ENCODE assay signal across 8 cellular contexts in the genomic region with DNA sequence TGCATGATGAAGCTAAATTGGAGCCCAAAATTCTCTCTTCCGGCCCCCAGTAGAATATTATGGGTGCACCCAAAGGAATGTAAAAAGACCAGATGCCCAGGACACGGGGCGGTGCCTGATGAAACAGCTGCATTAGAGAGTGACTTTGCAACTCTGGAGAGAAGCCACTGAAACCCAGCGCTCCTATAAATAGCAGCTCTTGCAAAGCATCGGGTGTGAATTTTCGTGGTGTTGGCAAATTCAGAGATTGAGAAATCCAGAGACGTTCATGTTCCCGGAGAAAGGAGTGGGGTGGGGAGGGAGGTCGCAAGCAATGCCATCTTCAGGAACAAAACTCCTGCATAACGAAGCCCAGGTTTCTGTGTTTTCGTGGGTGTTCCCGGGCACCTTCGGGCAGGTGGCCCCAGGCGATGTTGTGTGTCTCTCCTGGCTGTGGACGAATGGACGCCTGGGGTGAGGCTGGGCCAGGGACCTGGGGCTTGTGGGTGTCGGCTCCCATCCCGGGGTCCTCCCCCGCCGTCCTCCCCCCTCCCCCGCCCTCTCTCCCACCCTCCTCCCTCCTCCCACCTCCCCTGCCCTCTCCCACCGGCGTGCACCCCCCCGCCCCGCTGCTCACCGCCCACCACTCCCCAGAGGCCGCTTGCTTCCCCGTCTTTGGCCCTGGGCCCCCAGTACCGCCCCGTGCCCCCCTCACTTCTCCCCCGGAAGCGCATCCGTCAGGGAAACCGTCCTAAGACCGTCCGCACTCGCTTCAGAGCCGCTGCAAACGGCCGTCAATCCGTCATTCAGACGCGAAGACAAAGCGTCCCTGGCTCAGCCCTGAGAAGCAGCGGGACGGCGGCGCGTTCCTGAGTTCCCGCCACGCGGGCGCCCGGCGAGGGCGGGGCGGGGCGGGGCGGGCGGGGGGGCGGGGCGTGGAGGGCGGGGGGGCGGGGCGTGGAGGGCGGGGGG. TPM values are rescaled to one million over a fixed set of nuclear protein-coding genes. Genes with fewer than 3 reads are reported as not detected.
DNase-seq lines count a peak whose midpoint lies in the region; ATAC-seq, FAIRE-seq and TF ChIP-seq lines count a peak whose summit lies in the region.

No MANE protein-coding gene starts in this region.

- DNase-seq in HS-5 (ENCODE audit: low read depth), result peak; percentile 2
- DNase-seq in T-helper 2 cell, result peak; percentile 24 to 68 (median 43)
- peak; percentile 75 to 83 (median 80) for DNase-seq in K562 (ENCODE audit: extremely low read depth in 1 of 4, low spot score in 3 of 4)
- peak; percentile 66 for DNase-seq in skeletal muscle cell (ENCODE audit: low read depth)
- DNase-seq in Karpas-422, result no peak

- H2AFZ ChIP-seq in K562 (ENCODE audit: low read depth, low read length) (peak overlapping the region; percentile 90), Karpas-422 (ENCODE audit: low read length) (no peak overlapping the region)

- H3K4me2 ChIP-seq in BLaER1 treated with 17β-estradiol and CSF1 and Interleukin-3, amounts not matched to agents 10 nM and 100 nM, result peak overlapping the region; percentile 78 to 98 (median 86)
- H3K4me2 ChIP-seq in K562 (ENCODE audit: insufficient read depth, low read length) (peak overlapping the region; percentile 85), Karpas-422 (ENCODE audit: low read depth, low read length, poor library complexity, severe bottlenecking) (no peak overlapping the region)

- H3K9me1 ChIP-seq in K562 (ENCODE audit: control insufficient read depth, insufficient read depth, low read length), result no peaks in the 10 kb centered on the region

- H3K4me1 ChIP-seq in BLaER1 treated with 17β-estradiol and CSF1 and Interleukin-3, amounts not matched to agents 10 nM and 100 nM, result peaks cover 16 to 65% (median 42%) of the 10 kb centered on the region in 10 experiments
- H3K4me1 ChIP-seq in K562 (replicated peaks in 1 of 2; ENCODE audit: control insufficient read depth in 2 of 2, insufficient read depth in 2 of 2, low read length in 2 of 2), result peaks cover 10 to 13% of the 10 kb centered on the region in 2 experiments
- H3K4me1 ChIP-seq in Karpas-422 (ENCODE audit: low read length), result no peaks in the 10 kb centered on the region

- peak overlapping the region; percentile 41 to 67 (median 52); a peak in 19 of 20 replicates for H3K4me3 ChIP-seq in BLaER1 treated with 17β-estradiol and CSF1 and Interleukin-3, amounts not matched to agents 10 nM and 100 nM
- H3K4me3 ChIP-seq in K562 (peak overlapping the region; percentile 34; the same call in 1 of the 2 replicates), iPS-11a (ENCODE audit: low read depth, low read length) (peak overlapping the region; percentile 37), skeletal muscle cell (ENCODE audit: low read depth, low read length) (peak overlapping the region; percentile 50), Karpas-422 (ENCODE audit: low read length) (no peak overlapping the region)

- BruUV-seq in K562 (replicated peaks; lab: Mats Ljungman, UMichigan), result TSS peak; percentile 91

- H3K79me2 ChIP-seq in K562 (ENCODE audit: control insufficient read depth, insufficient read depth, low read length) (no peaks in the 10 kb centered on the region), Karpas-422 (ENCODE audit: low read length) (no peaks in the 10 kb centered on the region)

- 3% methylated on average over 29 of the region's 66 CpGs for WGBS in K562 (ENCODE audit: insufficient coverage, low coverage, missing lambda C conversion rate)

- no peaks in the 10 kb centered on the region; a peak in 1 of 22 replicates for H4K20me1 ChIP-seq in BLaER1 treated with 17β-estradiol and CSF1 and Interleukin-3, amounts not matched to agents 10 nM and 100 nM
- no peaks in the 10 kb centered on the region for H4K20me1 ChIP-seq in K562 (replicated peaks; ENCODE audit: control insufficient read depth, insufficient read depth, low read length)
- no peaks in the 10 kb centered on the region for H4K20me1 ChIP-seq in Karpas-422 (ENCODE audit: insufficient read depth, low read depth, low read length)

- H3K27me3 ChIP-seq in BLaER1 treated with 17β-estradiol and CSF1 and Interleukin-3, amounts not matched to agents 10 nM and 100 nM, result no peaks in the 10 kb centered on the region
- H3K27me3 ChIP-seq in K562 (ENCODE audit: control insufficient read depth in 2 of 2, insufficient read depth in 2 of 2, low read length in 2 of 2) (peaks cover 3 to 21% of the 10 kb centered on the region in 2 experiments; a peak in 3 of 5 replicates), Karpas-422 (ENCODE audit: low read length) (no peaks in the 10 kb centered on the region)

- H3K27ac ChIP-seq in BLaER1 treated with 17β-estradiol and CSF1 and Interleukin-3, amounts not matched to agents 10 nM and 100 nM, result peak overlapping the region; percentile 88 to 99 (median 94)
- H3K27ac ChIP-seq in K562 (ENCODE audit: extremely low read depth, low read depth, low read length), result peak overlapping the region; percentile 75; the same call in 2 of the 3 replicates
- H3K27ac ChIP-seq in Karpas-422 (ENCODE audit: low read length), result no peak overlapping the region

- no peak for TF ChIP-seq CTCF in K562 (IDR thresholded peaks at IDR 0.05 in 2 of 3, conservative IDR thresholded peaks at IDR 0.05 in 1 of 3; ENCODE audit: insufficient read depth in 2 of 3, low read depth in 1 of 3, low read length in 3 of 3)

- CTCF ChIA-PET in K562 (lab: Yijun Ruan, JAX; ENCODE audit: low intra/inter-chr PET ratio), result no interaction called here

- peak; percentile 94 for ATAC-seq in K562
- no peak for ATAC-seq in GM21723 (IDR thresholded peaks at IDR 0.05; ENCODE audit: unreplicated experiment)

- peak overlapping the region; percentile 72 to 87 (median 85); a peak in 21 of 22 replicates for H3K9ac ChIP-seq in BLaER1 treated with 17β-estradiol and CSF1 and Interleukin-3, amounts not matched to agents 10 nM and 100 nM
- H3K9ac ChIP-seq in K562 (ENCODE audit: insufficient read depth in 1 of 2, low read depth in 2 of 2, low read length in 2 of 2) (peak overlapping the region; percentile 53 to 92), Karpas-422 (ENCODE audit: low read length) (no peak overlapping the region)

- no peaks in the 10 kb centered on the region for H3K9me2 ChIP-seq in Karpas-422 (replicated peaks; ENCODE audit: insufficient read depth, low read length)

- intact Hi-C loops in K562 (cut with micrococcal nuclease), result no loop called here

- TF ChIP-seq RAD21 in K562 (CRISPR knock-in tag; conservative IDR thresholded peaks at IDR 0.05 in 1 of 2, IDR thresholded peaks at IDR 0.05 in 1 of 2), result no peak

- no peak for TF ChIP-seq EP300 in K562 (IDR thresholded peaks at IDR 0.05; ENCODE audit: low read length)

- FAIRE-seq in K562 (lab: Jason Lieb, UNC), result peak; percentile 79

- peaks cover 18 to 69% (median 40%) of the 10 kb centered on the region in 11 experiments; a peak in 21 of 22 replicates for H3K9me3 ChIP-seq in BLaER1 treated with 17β-estradiol and CSF1 and Interleukin-3, amounts not matched to agents 10 nM and 100 nM (replicated peaks in 1 of 11)
- H3K9me3 ChIP-seq in K562 (replicated peaks; ENCODE audit: control insufficient read depth, insufficient read depth, low read depth, low read length) (0 out of 2 replicates have a peak, but pooled peaks cover 2% of the 10 kb centered on the region), Karpas-422 (ENCODE audit: low read length) (no peaks in the 10 kb centered on the region)

- peaks cover 0 to 43% (median 0%) of the 10 kb centered on the region in 11 experiments; a peak in 7 of 22 replicates for H3K36me3 ChIP-seq in BLaER1 treated with 17β-estradiol and CSF1 and Interleukin-3, amounts not matched to agents 10 nM and 100 nM
- no peaks in the 10 kb centered on the region for H3K36me3 ChIP-seq in K562 (ENCODE audit: control insufficient read depth, insufficient read depth, low read length)
- no peaks in the 10 kb centered on the region for H3K36me3 ChIP-seq in Karpas-422 (ENCODE audit: insufficient read depth, low read length)

- in situ Hi-C loops in K562 (cut with MboI), result no loop called here

- TF ChIP-seq POLR2A in K562 (conservative IDR thresholded peaks at IDR 0.05), result no peak; the same call in 1 of the 2 replicates

- POLR2A ChIA-PET in K562 (lab: Yijun Ruan, JAX), result interaction anchor here (0.7 to 1.0 kb wide), 2 partner anchors 27 to 561 kb away, joined by 4 to 5 read pairs; a partner anchor contains a TSS

RNA-seq across cellular contexts. Expression of a gene that starts 26.7 kb away (rescaled TPM):
- total RNA-seq in K562 (2011; cell fraction: chromatin; rRNA removed; ENCODE audit: low replicate concordance), result 28.7 and 53.4 TPM in 2 replicates
- total RNA-seq in K562 (2011; cell fraction: nucleolus; rRNA removed), result 24.0 and 26.7 TPM in 2 replicates
- 23.5 and 24.4 TPM in 2 replicates for total RNA-seq in K562 (2011; cell fraction: nucleoplasm; rRNA removed)
- 16.0 and 23.0 TPM in 2 replicates for total RNA-seq in K562 (2014; rRNA removed)
- 1.9 and 2.3 TPM in 2 replicates for total RNA-seq in K562 (2014; rRNA removed; fragmentation: Illumina TruSeq; extraction: Trizol)
- total RNA-seq in K562 (2015; rRNA removed; fragmentation: Illumina TruSeq; extraction: Trizol), result 6.9 and 7.1 TPM in 2 replicates
- total RNA-seq in K562 (2021), result 22.8 and 25.4 TPM in 2 replicates
- polyA plus RNA-seq in K562 (2011; rRNA removed), result 13.5 and 16.4 TPM in 2 replicates
- 15.0 and 35.2 TPM in 2 replicates for polyA plus RNA-seq in K562 (2011; cell fraction: cytosol; rRNA removed)
- polyA plus RNA-seq in K562 (2011; cell fraction: nucleus; rRNA removed), result 21.5 and 35.3 TPM in 2 replicates
- polyA plus RNA-seq in K562 (2012), result 20.3 and 28.2 TPM in 2 replicates
- polyA plus RNA-seq in K562 (2014; fragmentation: Illumina TruSeq; extraction: Trizol), result 4.9 and 13.1 TPM in 2 replicates
- under 1 TPM; 0.23 to 0.41 TPM for polyA plus RNA-seq in K562 (2014; fragmentation: Nextera tagmentation; extraction: Ambion mirVana)
- 13.3 and 15.4 TPM in 2 replicates for polyA plus RNA-seq in K562 (2014; rRNA removed)
- 6.0 and 11.6 TPM in 2 replicates for polyA minus RNA-seq in K562 (2011; rRNA and poly(A)+ RNA removed)
- 10.5 and 28.4 TPM in 2 replicates for polyA minus RNA-seq in K562 (2011; cell fraction: cytosol; rRNA and poly(A)+ RNA removed)
- polyA minus RNA-seq in K562 (2011; cell fraction: nucleus; rRNA and poly(A)+ RNA removed), result 9.6 and 13.5 TPM in 2 replicates
- 6.5 and 20.9 TPM in 2 replicates for total RNA-seq in Karpas-422 (2014; rRNA removed; shearing (Covaris generic); ENCODE audit: low replicate concordance)

RNA-seq across cellular contexts. Expression of a gene that starts 53.6 kb away (rescaled TPM):
- 0.84 and 4.1 TPM in 2 replicates for total RNA-seq in K562 (2011; cell fraction: chromatin; rRNA removed; ENCODE audit: low replicate concordance)
- 1.8 and 2.1 TPM in 2 replicates for total RNA-seq in K562 (2011; cell fraction: nucleolus; rRNA removed)
- 0.84 and 1.2 TPM in 2 replicates for total RNA-seq in K562 (2011; cell fraction: nucleoplasm; rRNA removed)
- total RNA-seq in K562 (2014; rRNA removed) (not detected in 2 replicates), K562 (2014; rRNA removed; fragmentation: Illumina TruSeq; extraction: Trizol) (not detected in 2 replicates), K562 (2015; rRNA removed; fragmentation: Illumina TruSeq; extraction: Trizol) (0.19 TPM in 1 of 2 replicates, not detected in the other), K562 (2021) (0.22 TPM in 2 replicates)
- polyA plus RNA-seq in K562 (2011; rRNA removed) (0.14 and 0.24 TPM in 2 replicates), K562 (2014; fragmentation: Illumina TruSeq; extraction: Trizol) (0.06 and 0.44 TPM in 2 replicates), K562 (2014; fragmentation: Nextera tagmentation; extraction: Ambion mirVana) (not detected), K562 (2014; rRNA removed) (0.46 and 0.52 TPM in 2 replicates)
- 0.34 and 0.55 TPM in 2 replicates for polyA plus RNA-seq in K562 (2011; cell fraction: cytosol; rRNA removed)
- polyA plus RNA-seq in K562 (2011; cell fraction: nucleus; rRNA removed), result 0.65 and 2.2 TPM in 2 replicates
- 0.18 and 0.24 TPM in 2 replicates for polyA plus RNA-seq in K562 (2012)
- polyA minus RNA-seq in K562 (2011; rRNA and poly(A)+ RNA removed), result 0.39 TPM in 1 of 2 replicates, not detected in the other
- not detected in 2 replicates for polyA minus RNA-seq in K562 (2011; cell fraction: cytosol; rRNA and poly(A)+ RNA removed)
- polyA minus RNA-seq in K562 (2011; cell fraction: nucleus; rRNA and poly(A)+ RNA removed), result 0.56 and 1.2 TPM in 2 replicates
- total RNA-seq in Karpas-422 (2014; rRNA removed; shearing (Covaris generic); ENCODE audit: low replicate concordance), result not detected in 2 replicates
